13 cellular contexts compared by ENCODE assay signal in the genomic region with DNA sequence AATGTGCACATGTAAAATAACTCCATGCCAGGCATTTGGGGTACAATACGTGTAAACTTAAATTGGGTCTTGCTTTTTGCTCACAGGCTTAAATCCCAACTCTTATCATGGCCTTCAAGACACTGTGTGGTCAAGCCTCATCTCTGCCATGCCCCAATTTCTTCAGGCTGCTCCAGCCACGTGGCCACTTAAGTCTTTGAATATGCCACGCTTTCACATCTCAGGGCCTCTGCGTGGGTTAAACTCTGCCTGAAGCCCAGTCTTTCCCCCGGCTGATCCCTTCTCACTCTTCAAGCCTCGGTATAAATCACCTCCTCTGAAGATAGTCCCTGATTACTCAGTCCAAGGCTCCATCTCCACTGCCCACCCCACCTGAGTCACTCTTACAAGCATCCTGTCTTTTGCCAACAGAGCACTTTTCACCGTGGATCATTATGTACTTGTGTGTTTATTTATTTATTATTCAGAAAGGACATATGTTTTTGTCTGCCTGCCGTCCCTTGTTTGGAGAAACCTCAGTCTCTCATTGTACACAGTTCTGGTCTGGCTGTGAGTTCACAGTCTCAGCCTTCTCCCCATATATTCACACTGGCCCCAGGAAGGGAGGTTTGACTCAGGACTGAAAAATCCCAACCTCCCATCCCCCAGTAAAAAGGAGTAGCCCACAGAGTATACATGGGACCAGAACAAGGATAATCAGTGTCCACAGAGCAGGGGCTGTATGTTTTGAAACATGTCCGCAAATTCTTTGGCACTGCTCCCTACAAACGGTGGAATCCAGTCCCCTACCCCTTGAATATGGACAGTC.
DNase-seq lines count a peak whose midpoint lies in the region; ATAC-seq, FAIRE-seq and TF ChIP-seq lines count a peak whose summit lies in the region.
"Had no signal": no experiment of that assay in that cellular context is flagged by ENCODE, and none has a peak within 500 bp of the region (broad histone marks: within the 10 kb centered on the region; RNA-seq: fewer than 3 reads in every experiment).

No MANE protein-coding gene starts in this region.

- H3K9me3 Mint-ChIP-seq in activated naive CD4-positive, alpha-beta T cell treated with anti-CD3 and anti-CD28 coated beads, Interleukin-2, amount 50 U/mL, for 72 hours, result peaks cover 0 to 11% of the 10 kb centered on the region in 2 donors

- no peak for TF ChIP-seq CTCF in fibroblast of the aortic adventitia (IDR thresholded peaks at IDR 0.05; ENCODE audit: insufficient read depth, low read length)

- no peaks in the 10 kb centered on the region for H3K36me3 Mint-ChIP-seq in activated naive CD4-positive, alpha-beta T cell treated with anti-CD3 and anti-CD28 coated beads, Interleukin-2, amount 50 U/mL, for 72 hours
- H3K36me3 Mint-ChIP-seq: activated naive CD8-positive, alpha-beta T cell treated with anti-CD3 and anti-CD28 coated beads for 36 hours had no signal

- no peak overlapping the region for H3K4me3 ChIP-seq in fibroblast of the aortic adventitia (ENCODE audit: low read depth, low read length)
- H3K4me3 ChIP-seq: thoracic aorta had no signal

- FAIRE-seq in GM12891 (lab: Jason Lieb, UNC), result no peak
- FAIRE-seq: endometrium had no signal

- DNase-seq in HCEC 1CT (peak; percentile 83), SW480 (ENCODE audit: low spot score) (peak; percentile 39), fibroblast of the aortic adventitia (ENCODE audit: low read depth) (peak; percentile 73), renal cortical epithelial cell (ENCODE audit: low read depth) (peak; percentile 77), NCI-H128 (lab: John Stamatoyannopoulos, UW; ENCODE audit: unreplicated experiment) (no peak), GM12891 (ENCODE audit: insufficient read length, low spot score) (no peak)
- no peak for DNase-seq in activated naive CD4-positive, alpha-beta T cell treated with anti-CD3 and anti-CD28 coated beads, Interleukin-2, amount 50 U/mL, for 72 hours (ENCODE audit: low spot score in 2 of 2)
- DNase-seq: activated naive CD8-positive, alpha-beta T cell treated with anti-CD3 and anti-CD28 coated beads for 36 hours; KG1; NCI-H446 had no signal

- TF ChIP-seq POLR2A in GM12891 (IDR thresholded peaks at IDR 0.05; ENCODE audit: low read depth, low read length), result no peak

- ATAC-seq in GM19397 (IDR thresholded peaks at IDR 0.05; ENCODE audit: unreplicated experiment), result no peak
- ATAC-seq in activated naive CD4-positive, alpha-beta T cell treated with anti-CD3 and anti-CD28 coated beads, Interleukin-2, amount 50 U/mL, for 72 hours, result no peak

- no peak overlapping the region for H3K27ac Mint-ChIP-seq in activated naive CD4-positive, alpha-beta T cell treated with anti-CD3 and anti-CD28 coated beads, Interleukin-2, amount 50 U/mL, for 72 hours
- H3K27ac Mint-ChIP-seq: activated naive CD8-positive, alpha-beta T cell treated with anti-CD3 and anti-CD28 coated beads for 36 hours had no signal

TF ChIP-seq in GM12891, 5 proteins besides CTCF, POLR2A, EP300 and RAD21:
- no peak for TF ChIP-seq TAF1 (IDR thresholded peaks at IDR 0.05; ENCODE audit: low read depth, low read length)
- TF ChIP-seq SPI1 (IDR thresholded peaks at IDR 0.05; ENCODE audit: low read depth, low read length), result no peak
- no peak for TF ChIP-seq POU2F2 (IDR thresholded peaks at IDR 0.05; ENCODE audit: low read depth, low read length)
- no peak for TF ChIP-seq POLR2AphosphoS5 (IDR thresholded peaks at IDR 0.05; ENCODE audit: low read depth, low read length)
- no peak for TF ChIP-seq PAX5 (IDR thresholded peaks at IDR 0.05; ENCODE audit: insufficient read depth, low read length, severe bottlenecking)

Comparison
In these comparisons a context has a peak if more than half of its experiments do, and no peak if none do; other contexts are left out.
1. DNase-seq: peak in HCEC 1CT (single experiment), SW480 (single experiment), fibroblast of the aortic adventitia (single experiment) and renal cortical epithelial cell (single experiment); none in activated naive CD4-positive, alpha-beta T cell treated with anti-CD3 and anti-CD28 coated beads, Interleukin-2, amount 50 U/mL, for 72 hours (0 of 2), NCI-H128 (single experiment) and GM12891 (single experiment).